8 cellular contexts compared by ENCODE assay signal in the genomic region with DNA sequence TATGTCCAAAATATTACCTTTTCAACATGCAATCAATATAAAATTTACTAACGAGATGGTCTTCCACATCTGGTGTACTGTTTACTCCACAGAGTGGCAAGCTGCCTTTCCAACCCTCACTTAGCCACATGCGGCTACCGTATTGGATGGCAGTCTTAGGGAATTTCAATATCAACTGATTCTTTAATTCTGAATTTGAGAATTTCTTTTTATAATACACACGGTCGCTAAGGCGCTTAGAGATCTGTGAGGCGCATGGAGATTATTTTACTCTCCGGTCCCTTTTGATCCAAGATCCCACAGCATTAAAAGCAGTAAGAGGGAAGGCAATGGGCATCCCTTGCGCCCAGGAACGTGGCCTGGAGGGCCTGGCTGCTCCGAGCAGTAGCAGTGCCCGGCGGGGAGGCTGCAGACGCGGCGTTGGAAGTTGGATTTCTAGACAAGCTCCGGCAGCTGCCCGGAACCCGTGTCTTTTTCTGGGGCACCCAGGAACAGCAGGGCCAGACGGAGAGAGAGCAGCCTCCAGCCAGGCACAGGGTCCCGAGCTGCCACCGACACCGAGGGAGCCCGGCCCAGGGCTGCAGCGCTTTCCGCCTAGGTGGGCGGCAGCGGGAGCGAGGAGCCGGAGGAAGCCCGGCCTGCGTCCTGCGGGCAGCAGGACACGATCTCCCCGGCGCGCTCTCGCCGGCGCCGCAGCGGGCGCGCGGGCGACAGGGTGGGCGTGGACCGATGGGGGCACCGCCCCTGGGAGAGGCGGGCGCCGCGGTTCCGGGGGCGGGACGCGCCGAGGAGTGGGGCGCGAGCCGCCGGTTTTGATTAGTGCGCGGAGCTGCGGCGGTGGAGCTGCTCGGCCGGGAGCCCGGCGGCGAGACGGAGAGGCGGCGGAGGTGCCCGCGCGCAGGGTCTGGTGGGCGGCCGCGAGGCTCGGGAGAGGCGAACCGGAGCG. TPM values are rescaled to one million over a fixed set of nuclear protein-coding genes. Genes with fewer than 3 reads are reported as not detected.
DNase-seq lines count a peak whose midpoint lies in the region; ATAC-seq and TF ChIP-seq lines count a peak whose summit lies in the region.

A gene (plus strand): TSS at position 819 of the 946 bp plus-strand sequence. CDS start 402 bp downstream, outside the sequence.

- H3K27me3 Mint-ChIP-seq in progenitor cell of endocrine pancreas, result no peaks in the 10 kb centered on the region

- H3K36me3 ChIP-seq in adrenal gland (replicated peaks in 1 of 2) (no peaks in the 10 kb centered on the region), heart left ventricle (peaks cover 0 to 4% (median 0%) of the 10 kb centered on the region in 9 donors), upper lobe of right lung (no peaks in the 10 kb centered on the region)

- H3K27ac Mint-ChIP-seq in progenitor cell of endocrine pancreas, result peak within 1 kb of the TSS; percentile 95

- DNase-seq in NCI-H1105 treated with DMSO at 0.1 percent for 48 hours (lab: John Stamatoyannopoulos, UW) (peak; percentile 61), T-helper 1 cell (peak; percentile 75 to 86 (median 77)), adrenal gland (peak; percentile 87 to 91 (median 89)), heart left ventricle (peak; percentile 91 to 95 (median 93)), progenitor cell of endocrine pancreas (ENCODE audit: low spot score, unreplicated experiment) (peak; percentile 83), upper lobe of right lung (peak; percentile 95)

- intact Hi-C loops in adrenal gland (cut with DNase I), result loop anchor here in 1 of 2 donors (10.0 kb wide), 2 partner anchors 61 to 131 kb away; no protein-coding TSS in a partner anchor
- intact Hi-C loops in heart left ventricle (cut with DNase I), result loop anchor here in 9 of 10 donors (2.0 to 10.0 kb wide), 13 partner anchors 59 to 479 kb away; a partner anchor contains a TSS
- intact Hi-C loops in upper lobe of right lung (cut with DNase I), result loop anchor here (5.0 kb wide), 1 partner anchor 176 kb away; no protein-coding TSS in a partner anchor

- peak in 1 of 6 experiments; percentile 1 for TF ChIP-seq CTCF in adrenal gland (IDR thresholded peaks at IDR 0.05)
- no peak for TF ChIP-seq CTCF in heart left ventricle (IDR thresholded peaks at IDR 0.05)
- no peak for TF ChIP-seq CTCF in progenitor cell of endocrine pancreas (IDR thresholded peaks at IDR 0.05; ENCODE audit: unreplicated experiment)
- no peak for TF ChIP-seq CTCF in upper lobe of right lung (IDR thresholded peaks at IDR 0.05)

- H3K9me3 Mint-ChIP-seq in progenitor cell of endocrine pancreas (ENCODE audit: low read depth), result no peaks in the 10 kb centered on the region

- H3K36me3 Mint-ChIP-seq in progenitor cell of endocrine pancreas (ENCODE audit: insufficient read depth), result no peaks in the 10 kb centered on the region

- H3K4me3 ChIP-seq in adrenal gland, result peak within 1 kb of the TSS; percentile 88 to 96 (median 91)
- H3K4me3 ChIP-seq in heart left ventricle, result peak within 1 kb of the TSS; percentile 82 to 99 (median 92)
- peak within 1 kb of the TSS; percentile 98 for H3K4me3 ChIP-seq in upper lobe of right lung

- peak; percentile 85 for ATAC-seq in HG02610 (IDR thresholded peaks at IDR 0.05; ENCODE audit: unreplicated experiment)
- peak; percentile 93 to 99 (median 98) for ATAC-seq in heart left ventricle
- ATAC-seq in upper lobe of right lung, result peak; percentile 99

- H3K9me3 ChIP-seq in adrenal gland (replicated peaks in 1 of 3) (no peaks in the 10 kb centered on the region), heart left ventricle (no peaks in the 10 kb centered on the region), upper lobe of right lung (no peaks in the 10 kb centered on the region)

- peaks cover 8% of the 10 kb centered on the region for H3K4me1 Mint-ChIP-seq in progenitor cell of endocrine pancreas (ENCODE audit: low read depth)

- H3K4me1 ChIP-seq in adrenal gland (replicated peaks in 1 of 2), result peaks cover 23 to 39% of the 10 kb centered on the region in 2 donors
- peaks cover 10 to 49% (median 29%) of the 10 kb centered on the region in 12 donors for H3K4me1 ChIP-seq in heart left ventricle
- H3K4me1 ChIP-seq in upper lobe of right lung, result peaks cover 23% of the 10 kb centered on the region

- TF ChIP-seq POLR2A in GM10847 (IDR thresholded peaks at IDR 0.05; ENCODE audit: extremely low read depth, insufficient read length), result peak; percentile 94
- peak; percentile 87 to 98 for TF ChIP-seq POLR2A in adrenal gland (IDR thresholded peaks at IDR 0.05)
- TF ChIP-seq POLR2A in heart left ventricle (IDR thresholded peaks at IDR 0.05), result peak; percentile 78 to 97

- H3K27me3 ChIP-seq in adrenal gland (no peaks in the 10 kb centered on the region), heart left ventricle (no peaks in the 10 kb centered on the region), upper lobe of right lung (no peaks in the 10 kb centered on the region)

- H3K27ac ChIP-seq in adrenal gland (peak within 1 kb of the TSS; percentile 80 to 96 (median 94)), heart left ventricle (peak within 1 kb of the TSS; percentile 80 to 97 (median 94)), upper lobe of right lung (peak within 1 kb of the TSS; percentile 90)

- H3K4me3 Mint-ChIP-seq in progenitor cell of endocrine pancreas (ENCODE audit: low read depth), result peak within 1 kb of the TSS; percentile 85

- 0 to 2% (median 1%) methylated on average over 35 to 84 of the region's 84 CpGs for WGBS in adrenal gland, 4 donors
- 1 to 3% (median 2%) methylated on average over 14 to 84 of the region's 84 CpGs for WGBS in heart left ventricle, 4 donors

RNA-seq across cellular contexts. Expression of the gene that starts here (rescaled TPM):
- total RNA-seq in adrenal gland (100 to 1,000 TPM in 3 of 8 donors, 10 to 100 TPM in 5; 41.4 to 139 (median 84.0) TPM), heart left ventricle (10 to 100 TPM; 10.5 to 52.0 (median 17.5) TPM), progenitor cell of endocrine pancreas (26.8 and 27.7 TPM in 2 replicates), upper lobe of right lung (50.7 TPM)
- polyA plus RNA-seq in adrenal gland (10 to 100 TPM; 48.7 to 95.9 (median 68.9) TPM), heart left ventricle (10 to 100 TPM in 1 of 2 donors, 1 to 10 TPM in 1; 10.0 to 21.3 TPM)

Comparison
In these comparisons a context has a peak if more than half of its experiments do, and no peak if none do; other contexts are left out.
1. Peak in every context shown above with its lines: DNase-seq, ATAC-seq, H3K4me3 ChIP-seq and H3K27ac ChIP-seq.